16 cellular contexts compared by ENCODE assay signal in genomic region chr15:63462053-63462452, GRCh38. TPM values are rescaled to one million over a fixed set of nuclear protein-coding genes. Genes with fewer than 3 reads are reported as not detected.
DNase-seq lines count a peak whose midpoint lies in the region; ATAC-seq, FAIRE-seq and TF ChIP-seq lines count a peak whose summit lies in the region.
"Had no signal": no experiment of that assay in that cellular context is flagged by ENCODE, and none has a peak within 500 bp of the region (broad histone marks: within the 10 kb centered on the region; RNA-seq: fewer than 3 reads in every experiment).

No MANE protein-coding gene starts in this region.

- H3K4me1 ChIP-seq in A549: peaks cover 60% of the 10 kb centered on the region
- H3K4me1 ChIP-seq in left lung: peaks cover 34 to 46% of the 10 kb centered on the region in 2 donors

- intact Hi-C loops in left lung (cut with DNase I): no loop called here

- H3K27me3 ChIP-seq in left lung: no peaks in the 10 kb centered on the region
- H3K27me3 ChIP-seq: ascending aorta, neutrophil, upper lobe of right lung had no signal

- no peaks in the 10 kb centered on the region for H3K36me3 ChIP-seq in left lung
- H3K36me3 ChIP-seq: ascending aorta, neutrophil, upper lobe of right lung had no signal

- POLR2A ChIA-PET in A549 (lab: Yijun Ruan, JAX): interaction anchor here (1.2 kb wide), 1 partner anchor 137 kb away, joined by 3 read pairs; no protein-coding TSS in a partner anchor

- no peak for TF ChIP-seq EP300 in A549 (IDR thresholded peaks at IDR 0.05)

- CTCF ChIA-PET in A549 (lab: Yijun Ruan, JAX): interaction anchor here (0.7 to 11.9 kb wide), 11 partner anchors 12 to 174 kb away, joined by 3 to 185 read pairs (median 5); partner anchors contain the start of gene FBXL22

- H3K4me2 ChIP-seq in A549: peak overlapping the region; percentile 52

- ATAC-seq in A549 (peak; percentile 15 to 48; a peak in 4 of 6 replicates), left lung (peak; percentile 22), GM19395 (IDR thresholded peaks at IDR 0.05; ENCODE audit: unreplicated experiment) (no peak)
- ATAC-seq: activated CD4-positive, CD25-positive, alpha-beta regulatory T cell treated with anti-CD3 and anti-CD28 coated beads, Interleukin-2, amount 50 U/mL, for 24 hours; upper lobe of right lung had no signal

- DNase-seq in A549 (ENCODE audit: low read depth in 1 of 2, low spot score in 1 of 2) (peak in 1 of 2 experiments; percentile 53), OCI-M1 (lab: John Stamatoyannopoulos, UW) (peak; percentile 31), caudate nucleus (lab: John Stamatoyannopoulos, UW) (no peak), left lung (no peak), DMS 273 (lab: John Stamatoyannopoulos, UW; ENCODE audit: unreplicated experiment) (no peak), NCI-H146 (lab: John Stamatoyannopoulos, UW) (no peak)
- DNase-seq in stimulated activated CD4-positive, alpha-beta T cell treated with anti-CD3 and anti-CD28 coated beads, Interleukin-2, amount 100 ng/mL, for 48 hours: no peak
- DNase-seq: activated T-cell treated with anti-CD3 and anti-CD28 coated beads, Interleukin-2, amount 50 U/mL, for 1 hour; DMS153; SW 1271; upper lobe of right lung had no signal

- peak in 1 of 2 experiments; percentile 6; a peak in 1 of 5 replicates for TF ChIP-seq RAD21 in A549 (conservative IDR thresholded peaks at IDR 0.05 in 1 of 2, IDR thresholded peaks at IDR 0.05 in 1 of 2)

- no peak for TF ChIP-seq POLR2A in A549 (IDR thresholded peaks at IDR 0.05; ENCODE audit: low read length)

- H3K27ac ChIP-seq in A549 (peak overlapping the region; percentile 61 to 64), caudate nucleus (ENCODE audit: low read depth, low read length) (peak overlapping the region; percentile 50), left lung (no peak overlapping the region)
- H3K27ac ChIP-seq: ascending aorta, neutrophil, upper lobe of right lung had no signal

- no peak overlapping the region for H3K4me3 ChIP-seq in A549
- no peak overlapping the region for H3K4me3 ChIP-seq in left lung
- H3K4me3 ChIP-seq: ascending aorta, lung, upper lobe of right lung had no signal

- under 1% methylated on average over 2 of the region's 2 CpGs for WGBS in A549 (ENCODE audit: missing lambda C conversion rate)

- TF ChIP-seq CTCF in A549 (IDR thresholded peaks at IDR 0.05): no peak
- no peak for TF ChIP-seq CTCF in left lung (IDR thresholded peaks at IDR 0.05)

- H3K9me3 ChIP-seq in A549: 0 out of 3 replicates have a peak, but pooled peaks cover 4% of the 10 kb centered on the region
- no peaks in the 10 kb centered on the region for H3K9me3 ChIP-seq in left lung
- H3K9me3 ChIP-seq: ascending aorta, neutrophil, upper lobe of right lung had no signal

- peak; percentile 82 for FAIRE-seq in A549 (lab: Jason Lieb, UNC)

TF ChIP-seq in A549, 52 proteins besides CTCF, POLR2A, EP300 and RAD21:
- peak; percentile 17; the same call in 1 of the 2 replicates for TF ChIP-seq MAX (IDR thresholded peaks at IDR 0.05)
- TF ChIP-seq TP53 (CRISPR knock-in tag; IDR thresholded peaks at IDR 0.05): no peak
- TF ChIP-seq, protein P1, sequence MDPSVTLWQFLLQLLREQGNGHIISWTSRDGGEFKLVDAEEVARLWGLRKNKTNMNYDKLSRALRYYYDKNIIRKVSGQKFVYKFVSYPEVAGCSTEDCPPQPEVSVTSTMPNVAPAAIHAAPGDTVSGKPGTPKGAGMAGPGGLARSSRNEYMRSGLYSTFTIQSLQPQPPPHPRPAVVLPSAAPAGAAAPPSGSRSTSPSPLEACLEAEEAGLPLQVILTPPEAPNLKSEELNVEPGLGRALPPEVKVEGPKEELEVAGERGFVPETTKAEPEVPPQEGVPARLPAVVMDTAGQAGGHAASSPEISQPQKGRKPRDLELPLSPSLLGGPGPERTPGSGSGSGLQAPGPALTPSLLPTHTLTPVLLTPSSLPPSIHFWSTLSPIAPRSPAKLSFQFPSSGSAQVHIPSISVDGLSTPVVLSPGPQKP (IDR thresholded peaks at IDR 0.05; ENCODE audit: low read depth, low read length): no peak
- TF ChIP-seq FOSL2 (IDR thresholded peaks at IDR 0.05): no peak
- TF ChIP-seq FOSL2 (CRISPR knock-in tag; IDR thresholded peaks at IDR 0.05): peak; percentile 82
- TF ChIP-seq GATA3 (IDR thresholded peaks at IDR 0.05; ENCODE audit: borderline replicate concordance): peak; percentile 83
- TF ChIP-seq JUNB (IDR thresholded peaks at IDR 0.05): peak; percentile 31; the same call in 1 of the 2 replicates

RNA-seq across cellular contexts. Expression of gene USP3, which starts 42.3 kb away (rescaled TPM):
- polyA plus RNA-seq in A549 (2011; rRNA removed): 97.4 and 99.1 TPM in 2 replicates
- 32.8 and 35.7 TPM in 2 replicates for polyA plus RNA-seq in A549 (2012; cell fraction: cytosol; rRNA removed)
- polyA plus RNA-seq in A549 (2012; cell fraction: nucleus; rRNA removed): 68.6 and 111 TPM in 2 replicates
- 41.8 to 43.2 TPM (median 42.8 TPM) in 3 replicates for polyA plus RNA-seq in A549 (2017; fragmentation: RNase III; extraction: RNeasy Plus Mini Kit Qiagen cat#74134 plus additional on column Dnase treatment)
- polyA minus RNA-seq in A549 (2011; rRNA and poly(A)+ RNA removed): 98.4 and 139 TPM in 2 replicates
- total RNA-seq in left lung: 10 to 100 TPM; 53.5 to 80.7 TPM

Comparison
In these comparisons a context has a peak if more than half of its experiments do, and no peak if none do; other contexts are left out.
1. H3K27ac ChIP-seq: peak in A549 (2 of 2) and caudate nucleus (single experiment); none in left lung (0 of 2).